1 cellular context compared by ENCODE assay signal in the genomic region with DNA sequence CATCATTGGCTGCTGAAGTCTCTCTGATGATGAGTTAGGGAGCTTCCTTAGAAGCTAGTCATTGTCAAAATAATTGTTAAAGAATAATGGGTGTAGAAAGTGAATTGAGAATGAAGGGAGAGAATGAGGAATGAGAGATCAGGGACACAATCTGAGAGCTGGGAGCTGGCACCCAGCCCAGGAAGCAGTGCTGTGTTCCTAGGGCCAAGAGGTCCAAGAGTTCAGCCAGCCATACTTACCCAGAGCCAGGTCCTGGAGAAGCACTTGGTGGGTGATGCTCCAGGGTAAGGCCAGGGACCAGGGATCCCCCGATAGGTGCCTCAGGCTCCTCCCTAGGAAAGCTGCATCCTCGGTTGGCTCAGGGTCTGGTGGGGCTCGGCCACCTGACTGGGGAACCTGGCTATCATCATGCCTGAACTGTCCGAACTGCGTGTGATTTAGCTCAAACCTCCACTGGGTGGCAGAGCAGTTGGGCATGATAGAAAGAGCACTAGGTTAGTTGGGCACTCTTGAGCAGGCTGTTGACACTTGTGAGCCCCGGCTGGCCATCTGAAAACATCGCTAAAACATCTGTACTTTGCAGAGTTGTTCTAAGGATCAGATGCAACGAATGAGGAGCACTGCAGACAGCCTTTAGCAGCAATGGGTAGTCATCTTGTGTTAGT.
TF ChIP-seq lines count a peak whose summit lies in the region.

No MANE protein-coding gene starts in this region.

TF ChIP-seq in H1, 55 proteins besides CTCF, POLR2A, EP300 and RAD21 (continued from another document):
- TF ChIP-seq HDAC2 (IDR thresholded peaks at IDR 0.05; ENCODE audit: borderline replicate concordance in 1 of 2, low read depth in 2 of 2, low read length in 2 of 2), result no peak
- TF ChIP-seq, protein P1, sequence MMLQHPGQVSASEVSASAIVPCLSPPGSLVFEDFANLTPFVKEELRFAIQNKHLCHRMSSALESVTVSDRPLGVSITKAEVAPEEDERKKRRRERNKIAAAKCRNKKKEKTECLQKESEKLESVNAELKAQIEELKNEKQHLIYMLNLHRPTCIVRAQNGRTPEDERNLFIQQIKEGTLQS (IDR thresholded peaks at IDR 0.05; ENCODE audit: insufficient read depth, low read depth, low read length), result no peak
